8 cellular contexts compared by ENCODE assay signal in genomic region chr1:172399369-172400072, GRCh38. TPM values are rescaled to one million over a fixed set of nuclear protein-coding genes. Genes with fewer than 3 reads are reported as not detected.
A peak's percentile ranks its signal among the peaks of the same experiment; 100 is the strongest.
DNase-seq lines count a peak whose midpoint lies in the region; ATAC-seq and TF ChIP-seq lines count a peak whose summit lies in the region.

No MANE protein-coding gene starts in this region.

- CTCF ChIA-PET in T-cell (lab: Charles Lee): interaction anchor here (0.5 to 3.1 kb wide), 37 partner anchors 11 to 1324 kb away, joined by 3 to 44 read pairs (median 4); partner anchors contain the start of genes C1orf105 (in 1 of the 2) and PIGC (in 1 of the 2)

- no peak overlapping the region for H3K4me2 ChIP-seq in KMS-11

- H3K27ac ChIP-seq in KMS-11 (no peak overlapping the region), dorsolateral prefrontal cortex (peak overlapping the region; percentile 58 to 95 (median 89)), lower lobe of right lung (peak overlapping the region; percentile 3), subcutaneous abdominal adipose tissue (ENCODE audit: low read depth, low read length) (peak overlapping the region; percentile 84)

- H3K79me2 ChIP-seq in KMS-11 (ENCODE audit: insufficient read depth, low read depth): no peaks in the 10 kb centered on the region

- H3K36me3 ChIP-seq in KMS-11 (ENCODE audit: insufficient read depth) (no peaks in the 10 kb centered on the region), lower lobe of right lung (no peaks in the 10 kb centered on the region), subcutaneous abdominal adipose tissue (ENCODE audit: control insufficient read depth in 5 of 5, insufficient read depth in 5 of 5, low read length in 5 of 5) (no peaks in the 10 kb centered on the region)

- H3K4me1 ChIP-seq in KMS-11 (ENCODE audit: low read depth, poor library complexity, severe bottlenecking) (peaks cover 9% of the 10 kb centered on the region), lower lobe of right lung (peaks cover 13% of the 10 kb centered on the region), subcutaneous abdominal adipose tissue (ENCODE audit: control insufficient read depth in 5 of 5, insufficient read depth in 5 of 5, low read length in 5 of 5) (peaks cover 0 to 18% (median 10%) of the 10 kb centered on the region in 5 donors)

- peak overlapping the region; percentile 35 to 61 (median 59) for H3K4me3 Mint-ChIP-seq in T-cell

- intact Hi-C loops in dorsolateral prefrontal cortex (cut with DNase I) (loop anchor here (2.0 to 10.0 kb wide), 5 partner anchors 115 to 595 kb away; no protein-coding TSS in a partner anchor), lower lobe of right lung (cut with DNase I) (no loop called here)

- no peaks in the 10 kb centered on the region for H3K9me3 Mint-ChIP-seq in T-cell

- H3K4me1 Mint-ChIP-seq in T-cell: peaks cover 60 to 74% (median 71%) of the 10 kb centered on the region in 3 donors

- no peaks in the 10 kb centered on the region for H3K36me3 Mint-ChIP-seq in T-cell

- no peaks in the 10 kb centered on the region for H3K9me3 ChIP-seq in lower lobe of right lung
- H3K9me3 ChIP-seq in subcutaneous abdominal adipose tissue (ENCODE audit: control insufficient read depth in 5 of 5, low read length in 5 of 5): no peaks in the 10 kb centered on the region

- POLR2A ChIA-PET in T-cell (lab: Charles Lee): interaction anchor here in 1 of 2 donors (0.6 to 1.4 kb wide), 2 partner anchors 19 to 41 kb away, joined by 3 to 7 read pairs; no protein-coding TSS in a partner anchor

- no peaks in the 10 kb centered on the region for H3K27me3 ChIP-seq in KMS-11 (ENCODE audit: insufficient read depth, low read depth)
- H3K27me3 ChIP-seq in dorsolateral prefrontal cortex: no peaks in the 10 kb centered on the region
- H3K27me3 ChIP-seq in lower lobe of right lung (ENCODE audit: low read depth): no peaks in the 10 kb centered on the region
- no peaks in the 10 kb centered on the region for H3K27me3 ChIP-seq in subcutaneous abdominal adipose tissue (ENCODE audit: control insufficient read depth in 5 of 5, insufficient read depth in 4 of 5, low read length in 5 of 5)

- no peaks in the 10 kb centered on the region for H4K20me1 ChIP-seq in KMS-11 (ENCODE audit: insufficient read depth)

- H2AFZ ChIP-seq in KMS-11 (ENCODE audit: low read depth): 0 out of 2 replicates have a peak overlapping the region, but pooled peaks have one; percentile 2

- TF ChIP-seq CTCF in KMS-11 (conservative IDR thresholded peaks at IDR 0.05; ENCODE audit: low read depth, low read length): peak; percentile 91
- peak; percentile 59 to 92 (median 78) for TF ChIP-seq CTCF in dorsolateral prefrontal cortex (IDR thresholded peaks at IDR 0.05 in 54 of 56, conservative IDR thresholded peaks at IDR 0.05 in 2 of 56; ENCODE audit: low read depth in 1 of 56, partially characterized antibody in 56 of 56)
- peak; percentile 66 for TF ChIP-seq CTCF in lower lobe of right lung (IDR thresholded peaks at IDR 0.05)

- peak overlapping the region; percentile 82 to 87 for H3K27ac Mint-ChIP-seq in T-cell

- H3K4me3 ChIP-seq in KMS-11 (IDR thresholded peaks at IDR 0.05; ENCODE audit: insufficient read depth, low read depth, low read length) (no peak overlapping the region), dorsolateral prefrontal cortex (peak overlapping the region in 49 of 59 donors; percentile 4 to 56 (median 29)), lower lobe of right lung (no peak overlapping the region), subcutaneous abdominal adipose tissue (ENCODE audit: low read depth in 1 of 5, low read length in 5 of 5) (peak overlapping the region; percentile 20 to 67 (median 45))

- DNase-seq in activated CD4-positive, alpha-beta T cell treated with anti-CD3 and anti-CD28 coated beads for 4 hours: peak; percentile 19 to 37
- no peak for DNase-seq in activated CD4-positive, alpha-beta T cell treated with anti-CD3 and anti-CD28 coated beads, Interleukin-2, amount 50 U/mL, for 1 hour
- DNase-seq in T-cell (peak in 13 of 34 experiments; percentile 4 to 29 (median 14)), dorsolateral prefrontal cortex (peak in 6 of 10 donors; percentile 41 to 69 (median 56)), lower lobe of right lung (no peak)

- H3K9ac ChIP-seq in KMS-11 (no peak overlapping the region), subcutaneous abdominal adipose tissue (ENCODE audit: low read length in 5 of 5) (peak overlapping the region in 1 of 5 donors; percentile 53)

- H3K27me3 Mint-ChIP-seq in T-cell: no peaks in the 10 kb centered on the region

- ATAC-seq in T-cell (replicated peaks in 1 of 4) (peak; percentile 61 to 73 (median 68)), lower lobe of right lung (peak; percentile 71 to 74), GM18870 (IDR thresholded peaks at IDR 0.05; ENCODE audit: unreplicated experiment) (no peak)

RNA-seq across cellular contexts. Expression of gene C1orf105, which starts 21.0 kb away (rescaled TPM):
- total RNA-seq in T-cell (not detected), dorsolateral prefrontal cortex (1 to 10 TPM in 7 of 120 experiments, under 1 TPM in 8, not detected in 105; 0.43 to 2.8 (median 0.66) TPM), lower lobe of right lung (not detected)

RNA-seq across cellular contexts. Expression of gene PIGC, which starts 44.3 kb away (rescaled TPM):
- total RNA-seq in T-cell (10 to 100 TPM; 26.9 to 39.0 (median 34.5) TPM), dorsolateral prefrontal cortex (10 to 100 TPM; 10.6 to 22.8 (median 16.0) TPM), lower lobe of right lung (22.8 TPM)

Comparison
In these comparisons a context has a peak if more than half of its experiments do, and no peak if none do; other contexts are left out.
1. DNase-seq: peak in activated CD4-positive, alpha-beta T cell treated with anti-CD3 and anti-CD28 coated beads for 4 hours (2 of 2) and dorsolateral prefrontal cortex (6 of 10); none in activated CD4-positive, alpha-beta T cell treated with anti-CD3 and anti-CD28 coated beads, Interleukin-2, amount 50 U/mL, for 1 hour (single experiment) and lower lobe of right lung (single experiment).
2. H3K4me3 ChIP-seq: peak in dorsolateral prefrontal cortex (49 of 59) and subcutaneous abdominal adipose tissue (5 of 5); none in KMS-11 (single experiment) and lower lobe of right lung (single experiment).
3. Peak in every context shown above with its lines, with median percentiles within 50 percentile points of each other: CTCF ChIP-seq.